21 cellular contexts compared by ENCODE assay signal in the genomic region with DNA sequence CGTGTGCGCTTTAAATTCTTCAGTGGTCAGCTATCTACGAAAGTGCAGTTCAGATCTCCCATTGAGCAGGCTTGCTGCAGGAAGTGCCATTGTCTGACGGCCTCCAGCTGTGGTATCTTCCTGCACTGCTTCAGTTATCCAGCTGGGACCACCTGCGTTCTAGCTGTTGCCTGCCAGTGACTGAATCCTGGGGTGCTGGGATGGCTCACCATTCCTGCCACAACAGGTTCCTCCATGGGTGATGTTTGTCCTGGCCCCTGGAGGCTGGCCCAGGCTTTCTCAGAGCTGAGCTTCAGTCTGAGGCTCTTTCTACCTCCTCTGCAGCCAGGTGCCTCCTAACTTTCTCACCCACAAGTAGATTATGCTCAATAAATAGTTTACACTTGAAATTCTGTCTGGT.
"Had no signal": no experiment of that assay in that cellular context is flagged by ENCODE, and none has a peak within 500 bp of the region (broad histone marks: within the 10 kb centered on the region; RNA-seq: fewer than 3 reads in every experiment).

No MANE protein-coding gene starts in this region.

- H3K27me3 Mint-ChIP-seq: activated CD4-positive, alpha-beta T cell treated with anti-CD3 and anti-CD28 coated beads, Interleukin-2, amount 10 ng/mL, durations not matched to agents 24 days and 14 days; activated CD8-positive, alpha-beta T cell treated with anti-CD3 and anti-CD28 coated beads for 36 hours had no signal

- H3K4me1 ChIP-seq: ascending aorta, colonic mucosa, gastrocnemius medialis, spleen, tibial nerve had no signal

- H3K36me3 ChIP-seq: ascending aorta, colonic mucosa, gastrocnemius medialis, neutrophil, spleen, tibial nerve had no signal

- H3K27ac Mint-ChIP-seq: activated CD4-positive, alpha-beta T cell treated with anti-CD3 and anti-CD28 coated beads, Interleukin-2, amount 10 ng/mL, durations not matched to agents 24 days and 14 days; activated CD8-positive, alpha-beta T cell treated with anti-CD3 and anti-CD28 coated beads for 36 hours; memory B cell; natural killer cell; stimulated activated naive B cell treated with anti-CD40 and anti-IgM and Interleukin-4, amounts not matched to agents 10 μg/mL and 1 μg/mL and 100 μg/mL, for 72 hours had no signal

- DNase-seq: activated CD4-positive, alpha-beta T cell treated with anti-CD3 and anti-CD28 coated beads, Interleukin-2, amount 10 ng/mL, durations not matched to agents 24 days and 14 days; activated CD8-positive, alpha-beta memory T cell treated with anti-CD3 and anti-CD28 coated beads, Interleukin-2, amount 50 U/mL, for 4 hours; activated CD8-positive, alpha-beta T cell treated with anti-CD3 and anti-CD28 coated beads for 36 hours; activated effector memory CD4-positive, alpha-beta T cell treated with Interleukin-2 at 50 U/mL for 16 hours; activated naive CD4-positive, alpha-beta T cell treated with anti-CD3 and anti-CD28 coated beads, Interleukin-2, amount 50 U/mL, for 16 hours; activated T-cell treated with anti-CD3 and anti-CD28 coated beads, Interleukin-2, amount 50 U/mL, for 48 hours; colonic mucosa; gastrocnemius medialis; kidney glomerular epithelial cell; left ventricle myocardium superior; natural killer cell; spleen; stimulated activated CD4-positive, alpha-beta T cell treated with anti-CD3 and anti-CD28 coated beads, Interleukin-4, amount 100 ng/mL, for 4 hours; stimulated activated naive B cell treated with anti-CD40 and anti-IgM and Interleukin-4, amounts not matched to agents 10 μg/mL and 1 μg/mL and 100 μg/mL, for 72 hours; T-helper 1 cell; T-helper 9 cell had no signal

- H3K27ac ChIP-seq: ascending aorta, colonic mucosa, gastrocnemius medialis, neutrophil, spleen, tibial nerve had no signal

- H3K9me3 ChIP-seq: ascending aorta, colonic mucosa, gastrocnemius medialis, neutrophil, spleen, tibial nerve had no signal

- H3K27me3 ChIP-seq: ascending aorta, colonic mucosa, gastrocnemius medialis, neutrophil, tibial nerve had no signal

- H3K9me3 Mint-ChIP-seq: activated CD4-positive, alpha-beta T cell treated with anti-CD3 and anti-CD28 coated beads, Interleukin-2, amount 10 ng/mL, durations not matched to agents 24 days and 14 days; activated CD8-positive, alpha-beta T cell treated with anti-CD3 and anti-CD28 coated beads for 36 hours; central memory CD8-positive, alpha-beta T cell; memory B cell; natural killer cell; stimulated activated naive B cell treated with anti-CD40 and anti-IgM and Interleukin-4, amounts not matched to agents 10 μg/mL and 1 μg/mL and 100 μg/mL, for 72 hours had no signal

- H3K4me3 Mint-ChIP-seq: activated CD4-positive, alpha-beta T cell treated with anti-CD3 and anti-CD28 coated beads, Interleukin-2, amount 10 ng/mL, durations not matched to agents 24 days and 14 days; activated CD8-positive, alpha-beta T cell treated with anti-CD3 and anti-CD28 coated beads for 36 hours; central memory CD8-positive, alpha-beta T cell; memory B cell; natural killer cell; stimulated activated naive B cell treated with anti-CD40 and anti-IgM and Interleukin-4, amounts not matched to agents 10 μg/mL and 1 μg/mL and 100 μg/mL, for 72 hours had no signal

- H3K4me3 ChIP-seq: ascending aorta, colonic mucosa, gastrocnemius medialis, spleen, tibial nerve had no signal

- H3K36me3 Mint-ChIP-seq: natural killer cell; stimulated activated naive B cell treated with anti-CD40 and anti-IgM and Interleukin-4, amounts not matched to agents 10 μg/mL and 1 μg/mL and 100 μg/mL, for 72 hours had no signal

- ATAC-seq: activated CD8-positive, alpha-beta T cell treated with anti-CD3 and anti-CD28 coated beads for 36 hours; gastrocnemius medialis; left ventricle myocardium superior; natural killer cell; stimulated activated naive B cell treated with anti-CD40 and anti-IgM and Interleukin-4, amounts not matched to agents 10 μg/mL and 1 μg/mL and 100 μg/mL, for 72 hours had no signal

- H3K4me1 Mint-ChIP-seq: activated CD4-positive, alpha-beta T cell treated with anti-CD3 and anti-CD28 coated beads, Interleukin-2, amount 10 ng/mL, durations not matched to agents 24 days and 14 days; central memory CD8-positive, alpha-beta T cell; memory B cell; natural killer cell had no signal
